In the genomic region with DNA sequence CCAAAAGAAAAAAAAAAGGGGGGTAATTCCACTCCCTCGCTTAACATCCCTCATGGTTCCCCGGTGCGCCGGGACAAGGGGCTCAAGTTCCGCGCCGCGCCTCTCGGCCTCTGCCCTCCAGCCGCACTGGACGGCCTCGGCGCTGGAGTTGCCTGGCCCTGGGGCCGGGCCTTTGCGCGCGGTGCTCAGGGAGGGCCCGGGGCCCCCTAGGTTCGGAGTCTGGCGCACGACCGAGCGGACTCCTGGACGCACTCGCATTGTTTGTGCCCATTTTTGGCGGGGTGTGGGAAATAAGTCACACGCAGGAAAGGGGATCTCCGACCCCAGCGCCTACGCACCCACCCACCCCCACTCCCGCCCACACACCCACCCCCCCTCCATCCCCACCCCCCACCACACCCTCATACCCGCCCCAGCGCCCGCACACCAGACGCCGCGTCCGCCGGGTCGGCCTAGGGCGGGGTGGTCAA, we compare ENCODE assay signal across 9 cellular contexts. TPM values are rescaled to one million over a fixed set of nuclear protein-coding genes. Genes with fewer than 3 reads are reported as not detected.
A peak's percentile ranks its signal among the peaks of the same experiment; 100 is the strongest.
DNase-seq lines count a peak whose midpoint lies in the region; ATAC-seq, FAIRE-seq and TF ChIP-seq lines count a peak whose summit lies in the region.
"Had no signal": no experiment of that assay in that cellular context is flagged by ENCODE, and none has a peak within 500 bp of the region (broad histone marks: within the 10 kb centered on the region; RNA-seq: fewer than 3 reads in every experiment).

No MANE protein-coding gene starts in this region.

- DNase-seq in NCI-H146 (lab: John Stamatoyannopoulos, UW) (peak; percentile 35), NCI-H146 treated with DMSO at 0.1 percent for 48 hours (lab: John Stamatoyannopoulos, UW; ENCODE audit: unreplicated experiment) (no peak), H54 (ENCODE audit: insufficient read length, low spot score) (peak; percentile 74), M059J (ENCODE audit: low read depth) (peak; percentile 49), left cardiac atrium (peak; percentile 54), retina (peak; percentile 74), DMS153 (lab: John Stamatoyannopoulos, UW) (no peak)
- DNase-seq in activated naive CD4-positive, alpha-beta T cell treated with anti-CD3 and anti-CD28 coated beads, Interleukin-2, amount 50 U/mL, for 16 hours = peak; percentile 53

- FAIRE-seq in H54 (lab: Jason Lieb, UNC) = no peak
- FAIRE-seq: endometrium had no signal

- peak; percentile 61 to 71 for ATAC-seq in left cardiac atrium

- intact Hi-C loops in left cardiac atrium (cut with DNase I) = no loop called here

- TF ChIP-seq POLR2A in H54 (IDR thresholded peaks at IDR 0.05; ENCODE audit: low read depth, low read length) = no peak

RNA-seq across cellular contexts. Expression of a gene that starts 0.4 kb away (rescaled TPM):
- 27.8 and 38.9 TPM in 2 replicates for total RNA-seq in M059J (2014; rRNA removed; shearing (Covaris generic))
- 10 to 100 TPM; 18.2 to 22.7 TPM for total RNA-seq in left cardiac atrium

RNA-seq across cellular contexts. Expression of a gene that starts 0.5 kb away (rescaled TPM):
- total RNA-seq in M059J (2014; rRNA removed; shearing (Covaris generic)) = 1,496 and 1,702 TPM in 2 replicates
- 1,000 to 10,000 TPM; 1,074 to 1,076 TPM for total RNA-seq in left cardiac atrium

RNA-seq across cellular contexts. Expression of a gene that starts 8.7 kb away (rescaled TPM):
- 26.1 and 29.3 TPM in 2 replicates for total RNA-seq in M059J (2014; rRNA removed; shearing (Covaris generic))
- total RNA-seq in left cardiac atrium = 10 to 100 TPM; 34.1 to 42.5 TPM

RNA-seq across cellular contexts. Expression of a gene that starts 8.8 kb away (rescaled TPM):
- 19.8 and 23.5 TPM in 2 replicates for total RNA-seq in M059J (2014; rRNA removed; shearing (Covaris generic))
- total RNA-seq in left cardiac atrium = 10 to 100 TPM; 10.6 to 15.5 TPM

RNA-seq across cellular contexts. Expression of a gene that starts 11.6 kb away (rescaled TPM):
- 4.2 and 12.8 TPM in 2 replicates for total RNA-seq in M059J (2014; rRNA removed; shearing (Covaris generic))
- total RNA-seq in left cardiac atrium = 10 to 100 TPM; 11.1 to 12.2 TPM

Comparison
In these comparisons a context has a peak if more than half of its experiments do, and no peak if none do; other contexts are left out.
1. DNase-seq: peak in NCI-H146 (single experiment), H54 (single experiment), M059J (single experiment), activated naive CD4-positive, alpha-beta T cell treated with anti-CD3 and anti-CD28 coated beads, Interleukin-2, amount 50 U/mL, for 16 hours (single experiment), left cardiac atrium (single experiment) and retina (single experiment); none in NCI-H146 treated with DMSO at 0.1 percent for 48 hours (single experiment) and DMS153 (single experiment).